1 cellular context compared by ENCODE assay signal in the genomic region with DNA sequence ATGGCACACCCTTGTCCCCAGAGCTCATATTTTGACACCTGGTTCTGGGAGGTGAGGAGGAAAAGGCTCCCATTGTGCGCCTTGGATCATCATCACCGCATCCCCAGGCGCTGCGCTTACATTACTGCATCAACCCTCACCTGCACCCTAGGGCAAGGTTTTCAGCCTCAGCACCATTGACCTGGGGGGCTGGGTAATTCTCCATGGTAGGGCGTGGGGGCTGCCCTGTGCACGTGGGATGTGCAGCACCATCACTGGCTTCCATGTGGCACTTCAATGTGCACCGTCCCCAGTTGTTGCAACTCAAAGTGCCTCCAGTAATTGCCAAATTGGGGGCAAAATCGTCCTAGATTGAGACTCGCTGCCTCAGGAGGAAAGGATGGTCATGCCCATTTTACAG.
TF ChIP-seq lines count a peak whose summit lies in the region.

No MANE protein-coding gene starts in this region.

TF ChIP-seq in H1, 55 proteins besides CTCF, POLR2A, EP300 and RAD21:
- TF ChIP-seq RBBP5 (IDR thresholded peaks at IDR 0.05; ENCODE audit: borderline replicate concordance, low read depth, low read length) = no peak
- no peak for TF ChIP-seq CEBPB (IDR thresholded peaks at IDR 0.05; ENCODE audit: low read depth, low read length)
- TF ChIP-seq, protein P1, sequence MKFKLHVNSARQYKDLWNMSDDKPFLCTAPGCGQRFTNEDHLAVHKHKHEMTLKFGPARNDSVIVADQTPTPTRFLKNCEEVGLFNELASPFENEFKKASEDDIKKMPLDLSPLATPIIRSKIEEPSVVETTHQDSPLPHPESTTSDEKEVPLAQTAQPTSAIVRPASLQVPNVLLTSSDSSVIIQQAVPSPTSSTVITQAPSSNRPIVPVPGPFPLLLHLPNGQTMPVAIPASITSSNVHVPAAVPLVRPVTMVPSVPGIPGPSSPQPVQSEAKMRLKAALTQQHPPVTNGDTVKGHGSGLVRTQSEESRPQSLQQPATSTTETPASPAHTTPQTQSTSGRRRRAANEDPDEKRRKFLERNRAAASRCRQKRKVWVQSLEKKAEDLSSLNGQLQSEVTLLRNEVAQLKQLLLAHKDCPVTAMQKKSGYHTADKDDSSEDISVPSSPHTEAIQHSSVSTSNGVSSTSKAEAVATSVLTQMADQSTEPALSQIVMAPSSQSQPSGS (IDR thresholded peaks at IDR 0.05; ENCODE audit: low read length) = no peak
- TF ChIP-seq SP1 (IDR thresholded peaks at IDR 0.05; ENCODE audit: low read depth, low read length) = no peak
- TF ChIP-seq ZNF274 (IDR thresholded peaks at IDR 0.05; ENCODE audit: borderline replicate concordance, extremely low read depth, low read length) = no peak
